In the genomic region with DNA sequence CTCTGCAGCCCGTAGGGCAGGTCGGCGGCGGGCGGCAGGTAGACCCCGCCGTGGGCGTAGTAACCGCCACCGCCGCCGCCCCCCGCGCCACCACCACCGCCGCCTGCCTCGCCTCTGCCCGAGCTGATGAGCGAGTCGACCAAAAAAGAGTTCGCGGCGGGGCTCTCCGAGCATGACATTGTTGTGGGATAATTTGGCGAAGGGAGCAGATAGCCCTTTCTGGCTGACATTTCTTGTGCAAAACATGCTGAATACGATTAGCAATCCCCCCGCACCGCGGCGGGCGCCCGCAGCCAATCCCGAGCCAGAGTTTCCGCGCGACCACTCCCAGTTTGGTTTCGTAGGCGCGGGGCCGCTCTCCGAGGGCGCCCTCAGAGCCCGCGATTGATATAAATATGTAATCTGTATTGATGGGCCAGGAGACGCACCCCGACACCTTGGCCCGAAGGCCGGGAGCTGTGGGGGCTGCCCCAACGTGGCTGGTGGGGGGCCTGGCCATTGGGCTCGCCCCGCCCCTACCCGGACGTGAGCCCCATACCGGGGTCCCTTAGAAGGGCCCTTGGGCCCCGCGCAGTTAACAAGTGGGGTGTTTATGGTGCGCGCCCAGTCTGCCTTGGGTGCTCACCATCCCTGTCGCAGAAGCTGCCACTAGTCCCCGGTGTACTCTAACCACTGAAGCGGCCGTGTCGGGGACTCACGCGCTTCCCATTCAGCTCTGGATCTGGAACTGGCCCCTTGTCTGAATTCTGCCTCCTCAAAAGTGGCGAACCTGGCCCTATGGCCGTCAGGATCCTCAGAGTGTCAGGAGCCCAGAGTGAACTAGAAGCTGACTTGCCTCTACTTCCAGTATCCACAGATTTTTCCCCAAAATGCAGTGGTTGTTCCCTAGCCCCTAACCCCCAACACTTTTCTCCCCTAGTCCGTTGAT, we compare ENCODE assay signal across 9 cellular contexts. TPM values are rescaled to one million over a fixed set of nuclear protein-coding genes. Genes with fewer than 3 reads are reported as not detected.
DNase-seq lines count a peak whose midpoint lies in the region; ATAC-seq and FAIRE-seq lines count a peak whose summit lies in the region.
"Had no signal": no experiment of that assay in that cellular context is flagged by ENCODE, and none has a peak within 500 bp of the region (broad histone marks: within the 10 kb centered on the region; RNA-seq: fewer than 3 reads in every experiment).

TSS of gene HOXA10 (minus strand) at position 244 of the 928 bp plus-strand sequence. CDS start at position 230, 14 bp downstream.

- no peak for ATAC-seq in T-helper 17 cell
- ATAC-seq in right cardiac atrium = no peak

- peak; percentile 3 for DNase-seq in activated naive CD4-positive, alpha-beta T cell treated with Interleukin-2 at 50 U/mL for 16 hours
- DNase-seq in activated naive CD4-positive, alpha-beta T cell (lab: John Stamatoyannopoulos, UW) = no peak
- DNase-seq in T-helper 17 cell (peak in 1 of 3 donors; percentile 7), right cardiac atrium (peak in 2 of 3 donors; percentile 43 to 44), small intestine (no peak), NCI-H2029 treated with DMSO at 0.1 percent for 48 hours (lab: John Stamatoyannopoulos, UW) (no peak), SW 1271 (lab: John Stamatoyannopoulos, UW) (no peak)
- no peak for DNase-seq in stimulated activated CD4-positive, alpha-beta T cell treated with anti-CD3 and anti-CD28 coated beads, Interleukin-1b, Interleukin-23, amount 100 ng/mL, for 48 hours

- H3K4me1 Mint-ChIP-seq in T-helper 17 cell = peaks cover 20% of the 10 kb centered on the region

- H3K4me1 ChIP-seq in right cardiac atrium (ENCODE audit: control insufficient read depth, insufficient read depth, low read length) = no peaks in the 10 kb centered on the region
- no peaks in the 10 kb centered on the region for H3K4me1 ChIP-seq in small intestine (ENCODE audit: control insufficient read depth in 2 of 2, insufficient read depth in 1 of 2, low read depth in 1 of 2, low read length in 1 of 2)

- H3K27me3 Mint-ChIP-seq in T-helper 17 cell = peaks cover 73% of the 10 kb centered on the region

- no peak for FAIRE-seq in small intestine (lab: Jason Lieb, UNC)
- FAIRE-seq: bronchial epithelial cell had no signal

- no peaks in the 10 kb centered on the region for H3K9me3 ChIP-seq in T-helper 17 cell (ENCODE audit: control insufficient read depth, low read length, poor library complexity, severe bottlenecking)
- H3K9me3 ChIP-seq in right cardiac atrium (ENCODE audit: control insufficient read depth, low read length) = no peaks in the 10 kb centered on the region
- no peaks in the 10 kb centered on the region for H3K9me3 ChIP-seq in small intestine (ENCODE audit: control insufficient read depth, low read depth)

- no peak within 1 kb of the TSS for H3K27ac ChIP-seq in right cardiac atrium (ENCODE audit: low read length)
- no peak within 1 kb of the TSS for H3K27ac ChIP-seq in small intestine (ENCODE audit: low read depth in 1 of 2, low read length in 1 of 2)

- H3K4me3 ChIP-seq in right cardiac atrium (ENCODE audit: low read length) (peak within 1 kb of the TSS; percentile 29), small intestine (ENCODE audit: low read depth in 1 of 2, low read length in 2 of 2) (peak within 1 kb of the TSS; percentile 47 to 73)

- H3K27ac Mint-ChIP-seq in T-helper 17 cell = no peak within 1 kb of the TSS

- WGBS in right cardiac atrium = 7% methylated on average over 68 of the region's 68 CpGs
- WGBS in small intestine, 3 donors = 8 to 14% (median 11%) methylated on average over 65 to 68 of the region's 68 CpGs

- H3K27me3 ChIP-seq in right cardiac atrium (ENCODE audit: control insufficient read depth, insufficient read depth) = peaks cover 5% of the 10 kb centered on the region
- H3K27me3 ChIP-seq in small intestine (ENCODE audit: control insufficient read depth in 2 of 2, insufficient read depth in 2 of 2, low read length in 2 of 2) = peaks cover 15 to 76% of the 10 kb centered on the region in 2 donors

- H3K36me3 Mint-ChIP-seq in T-helper 17 cell (ENCODE audit: low read depth) = no peaks in the 10 kb centered on the region

- no peaks in the 10 kb centered on the region for H3K36me3 ChIP-seq in small intestine (ENCODE audit: control insufficient read depth in 2 of 2, insufficient read depth in 2 of 2, low read length in 2 of 2)

- H3K4me3 Mint-ChIP-seq in T-helper 17 cell = peak within 1 kb of the TSS; percentile 70

- intact Hi-C loops in right cardiac atrium (cut with DNase I) = no loop called here

RNA-seq across cellular contexts. Expression of gene HOXA10, which starts in this region (rescaled TPM):
- total RNA-seq in T-helper 17 cell = not detected
- not detected for total RNA-seq in right cardiac atrium
- not detected for polyA plus RNA-seq in right cardiac atrium
- polyA plus RNA-seq in small intestine = under 1 TPM in 1 of 3 donors, not detected in 2; 0.06 TPM
- total RNA-seq: bronchial epithelial cell had no signal

Comparison
In these comparisons a context has a peak if more than half of its experiments do, and no peak if none do; other contexts are left out.
1. Peak in DNase-seq and H3K4me3 ChIP-seq in right cardiac atrium; RNA of the gene not detected or under 1 TPM.